ENCODE assay signal across 16 cellular contexts in genomic region chr12:87660987-87661769, GRCh38.
DNase-seq lines count a peak whose midpoint lies in the region; ATAC-seq, FAIRE-seq and TF ChIP-seq lines count a peak whose summit lies in the region.
"Had no signal": no experiment of that assay in that cellular context is flagged by ENCODE, and none has a peak within 500 bp of the region (broad histone marks: within the 10 kb centered on the region; RNA-seq: fewer than 3 reads in every experiment).

No MANE protein-coding gene starts in this region.

- no peaks in the 10 kb centered on the region for H3K79me2 ChIP-seq in GM23338 (replicated peaks; ENCODE audit: insufficient read depth)

- POLR2A ChIA-PET in A549 (lab: Yijun Ruan, JAX) = no interaction called here

- no peaks in the 10 kb centered on the region for H3K9me2 ChIP-seq in GM23338 (ENCODE audit: insufficient read depth)

- no peak for FAIRE-seq in A549 (lab: Jason Lieb, UNC)

- no peak for TF ChIP-seq RAD21 in A549 (conservative IDR thresholded peaks at IDR 0.05 in 1 of 2, IDR thresholded peaks at IDR 0.05 in 1 of 2)

- H3K4me1 ChIP-seq in A549 (peaks cover 21% of the 10 kb centered on the region; the same call in 2 of the 3 replicates), GM23338 (ENCODE audit: insufficient read depth) (no peaks in the 10 kb centered on the region)
- H3K4me1 ChIP-seq: breast epithelium had no signal

- H3K4me3 ChIP-seq in A549 (peak overlapping the region; percentile 42; the same call in 1 of the 3 replicates), coronary artery (peak overlapping the region; percentile 20), GM23338 (no peak overlapping the region)

- DNase-seq in A549 (ENCODE audit: low read depth in 1 of 2, low spot score in 1 of 2) (no peak), M059J (ENCODE audit: low read depth) (peak; percentile 43), coronary artery (ENCODE audit: low spot score) (no peak), memory B cell (ENCODE audit: low spot score in 2 of 2) (no peak), GM23338 (ENCODE audit: low spot score) (no peak), inferior parietal cortex (ENCODE audit: extremely low spot score) (no peak)
- DNase-seq: activated CD4-positive, alpha-beta T cell treated with anti-CD3 and anti-CD28 coated beads, Interleukin-2, amount 10 ng/mL, durations not matched to agents 7 days and 5 days; erythroblast; H7; naive B cell; stimulated activated CD4-positive, alpha-beta T cell treated with anti-CD3 and anti-CD28 coated beads, Interleukin-12 subunit alpha, Interleukin-12 subunit beta, amount 100 ng/mL, for 4 hours; SW 1271 had no signal

- H3K4me2 ChIP-seq in A549 (peak overlapping the region; percentile 82), GM23338 (no peak overlapping the region)

- H3K36me3 Mint-ChIP-seq in memory B cell (no peaks in the 10 kb centered on the region), GM23338 (ENCODE audit: low read depth) (no peaks in the 10 kb centered on the region)
- H3K36me3 Mint-ChIP-seq: naive B cell had no signal

- peak; percentile 58 to 74; a peak in 4 of 6 replicates for ATAC-seq in A549
- ATAC-seq in memory B cell (ENCODE audit: low read depth) = no peak
- ATAC-seq in GM21447 (IDR thresholded peaks at IDR 0.05; ENCODE audit: unreplicated experiment) = no peak
- no peak for ATAC-seq in HG03139 (IDR thresholded peaks at IDR 0.05; ENCODE audit: unreplicated experiment)
- ATAC-seq in GM23338 = no peak

- whole genome bisulfite sequencing in A549 (ENCODE audit: missing lambda C conversion rate) = 82% methylated on average over 2 of the region's 2 CpGs

- no peak overlapping the region for H2AFZ ChIP-seq in GM23338

- CTCF ChIA-PET in A549 (lab: Yijun Ruan, JAX) = interaction anchor here (1.2 to 1.7 kb wide), 2 partner anchors 10 to 187 kb away, joined by 5 read pairs; no protein-coding TSS in a partner anchor

- H3K27ac Mint-ChIP-seq in memory B cell (peak overlapping the region; percentile 84), GM23338 (no peak overlapping the region)
- H3K27ac Mint-ChIP-seq: activated CD4-positive, alpha-beta T cell treated with anti-CD3 and anti-CD28 coated beads, Interleukin-2, amount 10 ng/mL, durations not matched to agents 7 days and 5 days; activated T-helper 2 cell treated with anti-CD3 and anti-CD28 coated beads, Interferon-gamma antibody, Interleukin-2, Interleukin-4, amounts not matched to agents 10 μg/mL and 5 μg/mL and 100 μg/mL, durations not matched to agents 14 hours and 24 hours and 36 hours had no signal

- TF ChIP-seq CTCF in A549 (IDR thresholded peaks at IDR 0.05) = no peak
- TF ChIP-seq CTCF in coronary artery (IDR thresholded peaks at IDR 0.05) = no peak
- no peak for TF ChIP-seq CTCF in GM23338 (conservative IDR thresholded peaks at IDR 0.05; ENCODE audit: low read depth in 2 of 2)

- H3K9me3 Mint-ChIP-seq in memory B cell (peaks cover 1% of the 10 kb centered on the region), GM23338 (no peaks in the 10 kb centered on the region)
- H3K9me3 Mint-ChIP-seq: activated CD4-positive, alpha-beta T cell treated with anti-CD3 and anti-CD28 coated beads, Interleukin-2, amount 10 ng/mL, durations not matched to agents 7 days and 5 days; activated T-helper 2 cell treated with anti-CD3 and anti-CD28 coated beads, Interferon-gamma antibody, Interleukin-2, Interleukin-4, amounts not matched to agents 10 μg/mL and 5 μg/mL and 100 μg/mL, durations not matched to agents 14 hours and 24 hours and 36 hours; naive B cell had no signal

- H3F3A ChIP-seq in GM23338 (replicated peaks; ENCODE audit: low read depth) = no peaks in the 10 kb centered on the region

- no peaks in the 10 kb centered on the region for H3K27me3 Mint-ChIP-seq in memory B cell
- H3K27me3 Mint-ChIP-seq in GM23338 (ENCODE audit: insufficient read depth, low read depth, poor library complexity) = peaks cover 4% of the 10 kb centered on the region
- H3K27me3 Mint-ChIP-seq: activated CD4-positive, alpha-beta T cell treated with anti-CD3 and anti-CD28 coated beads, Interleukin-2, amount 10 ng/mL, durations not matched to agents 7 days and 5 days; naive B cell had no signal

- no peaks in the 10 kb centered on the region for H3K27me3 ChIP-seq in GM23338 (ENCODE audit: insufficient read depth)
- H3K27me3 ChIP-seq: breast epithelium had no signal

- H3K4me3 Mint-ChIP-seq in memory B cell (no peak overlapping the region), GM23338 (no peak overlapping the region)

- no peaks in the 10 kb centered on the region for H3K9me3 ChIP-seq in A549
- H3K9me3 ChIP-seq: breast epithelium had no signal

- no peaks in the 10 kb centered on the region for H3K36me3 ChIP-seq in GM23338 (ENCODE audit: insufficient read depth)
- H3K36me3 ChIP-seq: breast epithelium had no signal

- H4K20me1 ChIP-seq in GM23338 (replicated peaks; ENCODE audit: insufficient read depth) = no peaks in the 10 kb centered on the region

- TF ChIP-seq EP300 in A549 (IDR thresholded peaks at IDR 0.05) = no peak

- peaks cover 9% of the 10 kb centered on the region for H3K4me1 Mint-ChIP-seq in memory B cell
- peaks cover 4% of the 10 kb centered on the region; the same call in 1 of the 3 replicates for H3K4me1 Mint-ChIP-seq in GM23338

- TF ChIP-seq POLR2A in A549 (IDR thresholded peaks at IDR 0.05; ENCODE audit: low read length) = no peak

- peak overlapping the region; percentile 77 to 84 for H3K27ac ChIP-seq in A549
- no peak overlapping the region for H3K27ac ChIP-seq in coronary artery
- no peak overlapping the region for H3K27ac ChIP-seq in GM23338 (ENCODE audit: low read depth)
- H3K27ac ChIP-seq: breast epithelium had no signal

TF ChIP-seq in A549, 52 proteins besides CTCF, POLR2A, EP300 and RAD21:
- TF ChIP-seq EHF (CRISPR knock-in tag; IDR thresholded peaks at IDR 0.05) (no peak), MAX (IDR thresholded peaks at IDR 0.05) (peak; percentile 22; the same call in 1 of the 2 replicates)

TF ChIP-seq in GM23338, 12 proteins besides CTCF, POLR2A, EP300 and RAD21 (continues in another document):
- TF ChIP-seq ETS1 (IDR thresholded peaks at IDR 0.05) (no peak), POLR2AphosphoS5 (IDR thresholded peaks at IDR 0.05; ENCODE audit: low read depth) (no peak), ZNF331 (CRISPR knock-in tag; IDR thresholded peaks at IDR 0.05; ENCODE audit: low read depth) (no peak), STAT1 (IDR thresholded peaks at IDR 0.05; ENCODE audit: unreplicated experiment) (no peak)

Comparison
In these comparisons a context has a peak if more than half of its experiments do, and no peak if none do; other contexts are left out.
1. ATAC-seq: peak in A549 (2 of 2); none in memory B cell (single experiment), GM21447 (single experiment), HG03139 (single experiment) and GM23338 (single experiment).
2. H3K27ac ChIP-seq: peak in A549 (2 of 2); none in coronary artery (0 of 2) and GM23338 (single experiment).